1 cellular context compared by ENCODE assay signal in the genomic region with DNA sequence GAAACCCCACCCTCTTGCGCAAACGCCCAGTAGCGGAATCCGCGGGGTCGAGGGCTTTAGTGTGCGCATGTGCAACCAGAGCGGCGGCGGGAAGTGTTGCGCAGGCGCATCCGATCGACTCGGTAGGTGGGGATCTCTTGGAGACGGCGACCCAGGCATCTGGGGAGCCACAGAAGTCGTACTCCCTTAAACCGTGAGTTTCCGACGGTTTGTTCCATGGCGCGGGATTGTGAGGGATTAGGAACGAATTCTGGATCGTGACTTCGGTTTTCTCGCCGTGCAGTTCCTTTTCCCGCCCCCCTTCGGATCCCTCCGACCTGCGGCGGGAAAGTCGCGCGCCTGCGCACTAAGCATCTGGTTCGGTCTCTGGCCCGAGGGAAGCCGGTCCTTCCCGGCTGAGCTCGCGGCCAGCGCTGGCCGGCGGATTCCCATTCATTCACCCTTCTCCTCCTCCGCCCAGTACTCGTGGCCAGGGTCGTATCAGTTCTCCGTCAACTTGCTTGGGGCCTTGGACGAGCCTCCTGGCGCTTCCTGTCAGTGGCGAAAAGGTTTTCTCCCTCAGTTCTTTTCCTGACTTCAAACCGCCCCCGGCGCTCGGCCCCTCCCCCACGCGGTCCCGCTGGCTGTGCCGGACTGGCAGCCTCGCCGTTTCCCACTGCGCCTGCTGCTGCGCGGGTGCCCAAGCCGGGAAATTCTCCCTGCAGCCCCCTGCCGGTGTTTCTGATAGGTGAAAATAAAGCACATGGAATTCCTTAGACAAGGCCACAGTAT.
TF ChIP-seq lines count a peak whose summit lies in the region.

A gene (plus strand): TSS at position 96 of the 771 bp plus-strand sequence. CDS start 866 bp downstream, outside the sequence.

TF ChIP-seq in K562, 482 proteins besides CTCF, POLR2A, EP300 and RAD21 (continued from another document and continues in another):
- TF ChIP-seq, protein P1, sequence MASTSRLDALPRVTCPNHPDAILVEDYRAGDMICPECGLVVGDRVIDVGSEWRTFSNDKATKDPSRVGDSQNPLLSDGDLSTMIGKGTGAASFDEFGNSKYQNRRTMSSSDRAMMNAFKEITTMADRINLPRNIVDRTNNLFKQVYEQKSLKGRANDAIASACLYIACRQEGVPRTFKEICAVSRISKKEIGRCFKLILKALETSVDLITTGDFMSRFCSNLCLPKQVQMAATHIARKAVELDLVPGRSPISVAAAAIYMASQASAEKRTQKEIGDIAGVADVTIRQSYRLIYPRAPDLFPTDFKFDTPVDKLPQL (IDR thresholded peaks at IDR 0.05; ENCODE audit: extremely low read depth, insufficient read length): no peak
- TF ChIP-seq, protein P2, sequence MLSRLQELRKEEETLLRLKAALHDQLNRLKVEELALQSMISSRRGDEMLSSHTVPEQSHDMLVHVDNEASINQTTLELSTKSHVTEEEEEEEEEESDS (CRISPR knock-in tag; IDR thresholded peaks at IDR 0.05): no peak
- TF ChIP-seq MXI1 (IDR thresholded peaks at IDR 0.05; ENCODE audit: low read depth, low read length) (peak; percentile 49; the same call in 1 of the 2 replicates), KAT7 (CRISPR knock-in tag; IDR thresholded peaks at IDR 0.05; ENCODE audit: borderline replicate concordance) (no peak), RBFOX2 (IDR thresholded peaks at IDR 0.05; ENCODE audit: low read depth, low read length) (peak; percentile 94), SPI1 (IDR thresholded peaks at IDR 0.05; ENCODE audit: borderline replicate concordance, low read depth, low read length) (peak; percentile 41; the same call in 1 of the 2 replicates), MYC (IDR thresholded peaks at IDR 0.05; ENCODE audit: low read depth, low read length) (peak; percentile 84), MYC (CRISPR knock-in tag; IDR thresholded peaks at IDR 0.05; ENCODE audit: borderline replicate concordance, low read depth) (peak; percentile 64; the same call in 1 of the 2 replicates), ZNF282 (CRISPR knock-in tag; IDR thresholded peaks at IDR 0.05) (no peak), ASH1L (IDR thresholded peaks at IDR 0.05; ENCODE audit: borderline replicate concordance, low read depth, partially characterized antibody) (no peak), ZBTB8A (IDR thresholded peaks at IDR 0.05; ENCODE audit: partially characterized antibody) (no peak), HDAC3 (IDR thresholded peaks at IDR 0.05; ENCODE audit: borderline replicate concordance, partially characterized antibody) (no peak), NFRKB (IDR thresholded peaks at IDR 0.05; ENCODE audit: low read depth) (0 out of 2 replicates have a peak, but pooled peaks have one; percentile 15), TEAD1 (CRISPR knock-in tag; IDR thresholded peaks at IDR 0.05) (peak; percentile 20 to 21; a peak in 1 of 4 replicates), CBX2 (IDR thresholded peaks at IDR 0.05; ENCODE audit: insufficient read depth, low read length, poor library complexity, severe bottlenecking) (no peak), ZNF41 (CRISPR knock-in tag; conservative IDR thresholded peaks at IDR 0.05) (no peak), ELF1 (tag; IDR thresholded peaks at IDR 0.05) (peak; percentile 40; the same call in 1 of the 2 replicates), BMI1 (IDR thresholded peaks at IDR 0.05; ENCODE audit: low read length) (no peak; the same call in 1 of the 2 replicates), NR1H2 (CRISPR knock-in tag; IDR thresholded peaks at IDR 0.05) (no peak), CHD1 (IDR thresholded peaks at IDR 0.05; ENCODE audit: low read length) (no peak), RBBP5 (IDR thresholded peaks at IDR 0.05; ENCODE audit: borderline replicate concordance, insufficient read depth, low read length, poor library complexity, severe bottlenecking) (peak; percentile 91), GTF2E2 (tag; IDR thresholded peaks at IDR 0.05) (peak; percentile 65; the same call in 1 of the 2 replicates), NUFIP1 (IDR thresholded peaks at IDR 0.05; ENCODE audit: partially characterized antibody) (no peak), NCOA4 (IDR thresholded peaks at IDR 0.05; ENCODE audit: partially characterized antibody) (no peak), CREM (IDR thresholded peaks at IDR 0.05; ENCODE audit: low read depth) (peak; percentile 41; the same call in 1 of the 2 replicates), ZNF436 (CRISPR knock-in tag; IDR thresholded peaks at IDR 0.05) (no peak), NR4A1 (CRISPR knock-in tag; IDR thresholded peaks at IDR 0.05) (no peak), NR4A1 (tag; IDR thresholded peaks at IDR 0.05) (no peak), CBFA2T2 (conservative IDR thresholded peaks at IDR 0.05) (no peak), MTA1 (IDR thresholded peaks at IDR 0.05; ENCODE audit: borderline replicate concordance) (no peak), ETS2 (tag; IDR thresholded peaks at IDR 0.05; ENCODE audit: borderline replicate concordance, poor library complexity, severe bottlenecking) (no peak), TAF1 (IDR thresholded peaks at IDR 0.05; ENCODE audit: control insufficient read depth, extremely low read depth, insufficient read depth, low read length, severe bottlenecking) (peak; percentile 77), ATF7 (IDR thresholded peaks at IDR 0.05) (peak; percentile 76; the same call in 1 of the 2 replicates), RB1 (IDR thresholded peaks at IDR 0.05; ENCODE audit: low read depth) (peak; percentile 100), ZNF707 (CRISPR knock-in tag; conservative IDR thresholded peaks at IDR 0.05) (no peak)
- TF ChIP-seq, protein P3, sequence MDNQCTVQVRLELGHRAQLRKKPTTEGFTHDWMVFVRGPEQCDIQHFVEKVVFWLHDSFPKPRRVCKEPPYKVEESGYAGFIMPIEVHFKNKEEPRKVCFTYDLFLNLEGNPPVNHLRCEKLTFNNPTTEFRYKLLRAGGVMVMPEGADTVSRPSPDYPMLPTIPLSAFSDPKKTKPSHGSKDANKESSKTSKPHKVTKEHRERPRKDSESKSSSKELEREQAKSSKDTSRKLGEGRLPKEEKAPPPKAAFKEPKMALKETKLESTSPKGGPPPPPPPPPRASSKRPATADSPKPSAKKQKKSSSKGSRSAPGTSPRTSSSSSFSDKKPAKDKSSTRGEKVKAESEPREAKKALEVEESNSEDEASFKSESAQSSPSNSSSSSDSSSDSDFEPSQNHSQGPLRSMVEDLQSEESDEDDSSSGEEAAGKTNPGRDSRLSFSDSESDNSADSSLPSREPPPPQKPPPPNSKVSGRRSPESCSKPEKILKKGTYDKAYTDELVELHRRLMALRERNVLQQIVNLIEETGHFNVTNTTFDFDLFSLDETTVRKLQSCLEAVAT (IDR thresholded peaks at IDR 0.05): peak; percentile 11 to 38; a peak in 1 of 4 replicates
- TF ChIP-seq, protein P4, sequence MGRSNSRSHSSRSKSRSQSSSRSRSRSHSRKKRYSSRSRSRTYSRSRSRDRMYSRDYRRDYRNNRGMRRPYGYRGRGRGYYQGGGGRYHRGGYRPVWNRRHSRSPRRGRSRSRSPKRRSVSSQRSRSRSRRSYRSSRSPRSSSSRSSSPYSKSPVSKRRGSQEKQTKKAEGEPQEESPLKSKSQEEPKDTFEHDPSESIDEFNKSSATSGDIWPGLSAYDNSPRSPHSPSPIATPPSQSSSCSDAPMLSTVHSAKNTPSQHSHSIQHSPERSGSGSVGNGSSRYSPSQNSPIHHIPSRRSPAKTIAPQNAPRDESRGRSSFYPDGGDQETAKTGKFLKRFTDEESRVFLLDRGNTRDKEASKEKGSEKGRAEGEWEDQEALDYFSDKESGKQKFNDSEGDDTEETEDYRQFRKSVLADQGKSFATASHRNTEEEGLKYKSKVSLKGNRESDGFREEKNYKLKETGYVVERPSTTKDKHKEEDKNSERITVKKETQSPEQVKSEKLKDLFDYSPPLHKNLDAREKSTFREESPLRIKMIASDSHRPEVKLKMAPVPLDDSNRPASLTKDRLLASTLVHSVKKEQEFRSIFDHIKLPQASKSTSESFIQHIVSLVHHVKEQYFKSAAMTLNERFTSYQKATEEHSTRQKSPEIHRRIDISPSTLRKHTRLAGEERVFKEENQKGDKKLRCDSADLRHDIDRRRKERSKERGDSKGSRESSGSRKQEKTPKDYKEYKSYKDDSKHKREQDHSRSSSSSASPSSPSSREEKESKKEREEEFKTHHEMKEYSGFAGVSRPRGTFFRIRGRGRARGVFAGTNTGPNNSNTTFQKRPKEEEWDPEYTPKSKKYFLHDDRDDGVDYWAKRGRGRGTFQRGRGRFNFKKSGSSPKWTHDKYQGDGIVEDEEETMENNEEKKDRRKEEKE (IDR thresholded peaks at IDR 0.05; ENCODE audit: borderline replicate concordance in 1 of 2, control insufficient read depth in 1 of 2, low read depth in 2 of 2, low read length in 1 of 2): 0 out of 4 replicates have a peak, but pooled peaks of 1 of the 2 experiments have one; percentile 16
- TF ChIP-seq, protein P5, sequence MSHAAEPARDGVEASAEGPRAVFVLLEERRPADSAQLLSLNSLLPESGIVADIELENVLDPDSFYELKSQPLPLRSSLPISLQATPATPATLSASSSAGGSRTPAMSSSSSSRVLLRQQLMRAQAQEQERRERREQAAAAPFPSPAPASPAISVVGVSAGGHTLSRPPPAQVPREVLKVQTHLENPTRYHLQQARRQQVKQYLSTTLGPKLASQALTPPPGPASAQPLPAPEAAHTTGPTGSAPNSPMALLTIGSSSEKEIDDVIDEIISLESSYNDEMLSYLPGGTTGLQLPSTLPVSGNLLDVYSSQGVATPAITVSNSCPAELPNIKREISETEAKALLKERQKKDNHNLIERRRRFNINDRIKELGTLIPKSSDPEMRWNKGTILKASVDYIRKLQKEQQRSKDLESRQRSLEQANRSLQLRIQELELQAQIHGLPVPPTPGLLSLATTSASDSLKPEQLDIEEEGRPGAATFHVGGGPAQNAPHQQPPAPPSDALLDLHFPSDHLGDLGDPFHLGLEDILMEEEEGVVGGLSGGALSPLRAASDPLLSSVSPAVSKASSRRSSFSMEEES (CRISPR knock-in tag; IDR thresholded peaks at IDR 0.05): no peak
- TF ChIP-seq, protein P6, sequence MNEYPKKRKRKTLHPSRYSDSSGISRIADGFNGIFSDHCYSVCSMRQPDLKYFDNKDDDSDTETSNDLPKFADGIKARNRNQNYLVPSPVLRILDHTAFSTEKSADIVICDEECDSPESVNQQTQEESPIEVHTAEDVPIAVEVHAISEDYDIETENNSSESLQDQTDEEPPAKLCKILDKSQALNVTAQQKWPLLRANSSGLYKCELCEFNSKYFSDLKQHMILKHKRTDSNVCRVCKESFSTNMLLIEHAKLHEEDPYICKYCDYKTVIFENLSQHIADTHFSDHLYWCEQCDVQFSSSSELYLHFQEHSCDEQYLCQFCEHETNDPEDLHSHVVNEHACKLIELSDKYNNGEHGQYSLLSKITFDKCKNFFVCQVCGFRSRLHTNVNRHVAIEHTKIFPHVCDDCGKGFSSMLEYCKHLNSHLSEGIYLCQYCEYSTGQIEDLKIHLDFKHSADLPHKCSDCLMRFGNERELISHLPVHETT (CRISPR knock-in tag; conservative IDR thresholded peaks at IDR 0.05 in 1 of 2, IDR thresholded peaks at IDR 0.05 in 1 of 2): no peak
- TF ChIP-seq, protein P7, sequence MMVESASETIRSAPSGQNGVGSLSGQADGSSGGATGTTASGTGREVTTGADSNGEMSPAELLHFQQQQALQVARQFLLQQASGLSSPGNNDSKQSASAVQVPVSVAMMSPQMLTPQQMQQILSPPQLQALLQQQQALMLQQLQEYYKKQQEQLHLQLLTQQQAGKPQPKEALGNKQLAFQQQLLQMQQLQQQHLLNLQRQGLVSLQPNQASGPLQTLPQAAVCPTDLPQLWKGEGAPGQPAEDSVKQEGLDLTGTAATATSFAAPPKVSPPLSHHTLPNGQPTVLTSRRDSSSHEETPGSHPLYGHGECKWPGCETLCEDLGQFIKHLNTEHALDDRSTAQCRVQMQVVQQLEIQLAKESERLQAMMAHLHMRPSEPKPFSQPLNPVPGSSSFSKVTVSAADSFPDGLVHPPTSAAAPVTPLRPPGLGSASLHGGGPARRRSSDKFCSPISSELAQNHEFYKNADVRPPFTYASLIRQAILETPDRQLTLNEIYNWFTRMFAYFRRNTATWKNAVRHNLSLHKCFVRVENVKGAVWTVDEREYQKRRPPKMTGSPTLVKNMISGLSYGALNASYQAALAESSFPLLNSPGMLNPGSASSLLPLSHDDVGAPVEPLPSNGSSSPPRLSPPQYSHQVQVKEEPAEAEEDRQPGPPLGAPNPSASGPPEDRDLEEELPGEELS (CRISPR knock-in tag; IDR thresholded peaks at IDR 0.05; ENCODE audit: borderline replicate concordance): peak; percentile 53; the same call in 1 of the 2 replicates
- TF ChIP-seq, protein P8, sequence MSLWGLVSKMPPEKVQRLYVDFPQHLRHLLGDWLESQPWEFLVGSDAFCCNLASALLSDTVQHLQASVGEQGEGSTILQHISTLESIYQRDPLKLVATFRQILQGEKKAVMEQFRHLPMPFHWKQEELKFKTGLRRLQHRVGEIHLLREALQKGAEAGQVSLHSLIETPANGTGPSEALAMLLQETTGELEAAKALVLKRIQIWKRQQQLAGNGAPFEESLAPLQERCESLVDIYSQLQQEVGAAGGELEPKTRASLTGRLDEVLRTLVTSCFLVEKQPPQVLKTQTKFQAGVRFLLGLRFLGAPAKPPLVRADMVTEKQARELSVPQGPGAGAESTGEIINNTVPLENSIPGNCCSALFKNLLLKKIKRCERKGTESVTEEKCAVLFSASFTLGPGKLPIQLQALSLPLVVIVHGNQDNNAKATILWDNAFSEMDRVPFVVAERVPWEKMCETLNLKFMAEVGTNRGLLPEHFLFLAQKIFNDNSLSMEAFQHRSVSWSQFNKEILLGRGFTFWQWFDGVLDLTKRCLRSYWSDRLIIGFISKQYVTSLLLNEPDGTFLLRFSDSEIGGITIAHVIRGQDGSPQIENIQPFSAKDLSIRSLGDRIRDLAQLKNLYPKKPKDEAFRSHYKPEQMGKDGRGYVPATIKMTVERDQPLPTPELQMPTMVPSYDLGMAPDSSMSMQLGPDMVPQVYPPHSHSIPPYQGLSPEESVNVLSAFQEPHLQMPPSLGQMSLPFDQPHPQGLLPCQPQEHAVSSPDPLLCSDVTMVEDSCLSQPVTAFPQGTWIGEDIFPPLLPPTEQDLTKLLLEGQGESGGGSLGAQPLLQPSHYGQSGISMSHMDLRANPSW (CRISPR knock-in tag; IDR thresholded peaks at IDR 0.05): no peak
- TF ChIP-seq, protein P9, sequence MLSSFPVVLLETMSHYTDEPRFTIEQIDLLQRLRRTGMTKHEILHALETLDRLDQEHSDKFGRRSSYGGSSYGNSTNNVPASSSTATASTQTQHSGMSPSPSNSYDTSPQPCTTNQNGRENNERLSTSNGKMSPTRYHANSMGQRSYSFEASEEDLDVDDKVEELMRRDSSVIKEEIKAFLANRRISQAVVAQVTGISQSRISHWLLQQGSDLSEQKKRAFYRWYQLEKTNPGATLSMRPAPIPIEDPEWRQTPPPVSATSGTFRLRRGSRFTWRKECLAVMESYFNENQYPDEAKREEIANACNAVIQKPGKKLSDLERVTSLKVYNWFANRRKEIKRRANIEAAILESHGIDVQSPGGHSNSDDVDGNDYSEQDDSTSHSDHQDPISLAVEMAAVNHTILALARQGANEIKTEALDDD (IDR thresholded peaks at IDR 0.05): no peak
- TF ChIP-seq, protein P10, sequence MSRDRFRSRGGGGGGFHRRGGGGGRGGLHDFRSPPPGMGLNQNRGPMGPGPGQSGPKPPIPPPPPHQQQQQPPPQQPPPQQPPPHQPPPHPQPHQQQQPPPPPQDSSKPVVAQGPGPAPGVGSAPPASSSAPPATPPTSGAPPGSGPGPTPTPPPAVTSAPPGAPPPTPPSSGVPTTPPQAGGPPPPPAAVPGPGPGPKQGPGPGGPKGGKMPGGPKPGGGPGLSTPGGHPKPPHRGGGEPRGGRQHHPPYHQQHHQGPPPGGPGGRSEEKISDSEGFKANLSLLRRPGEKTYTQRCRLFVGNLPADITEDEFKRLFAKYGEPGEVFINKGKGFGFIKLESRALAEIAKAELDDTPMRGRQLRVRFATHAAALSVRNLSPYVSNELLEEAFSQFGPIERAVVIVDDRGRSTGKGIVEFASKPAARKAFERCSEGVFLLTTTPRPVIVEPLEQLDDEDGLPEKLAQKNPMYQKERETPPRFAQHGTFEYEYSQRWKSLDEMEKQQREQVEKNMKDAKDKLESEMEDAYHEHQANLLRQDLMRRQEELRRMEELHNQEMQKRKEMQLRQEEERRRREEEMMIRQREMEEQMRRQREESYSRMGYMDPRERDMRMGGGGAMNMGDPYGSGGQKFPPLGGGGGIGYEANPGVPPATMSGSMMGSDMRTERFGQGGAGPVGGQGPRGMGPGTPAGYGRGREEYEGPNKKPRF (IDR thresholded peaks at IDR 0.05; ENCODE audit: low read depth, low read length): no peak
